ENCODE assay signal across 22 cellular contexts in genomic region chr9:35863583-35863982, GRCh38. TPM values are rescaled to one million over a fixed set of nuclear protein-coding genes. Genes with fewer than 3 reads are reported as not detected.
A peak's percentile ranks its signal among the peaks of the same experiment; 100 is the strongest.
DNase-seq lines count a peak whose midpoint lies in the region; ATAC-seq, FAIRE-seq and TF ChIP-seq lines count a peak whose summit lies in the region.
"Had no signal": no experiment of that assay in that cellular context is flagged by ENCODE, and none has a peak within 500 bp of the region (broad histone marks: within the 10 kb centered on the region; RNA-seq: fewer than 3 reads in every experiment).

No MANE protein-coding gene starts in this region.

- no peak overlapping the region for H3K4me3 ChIP-seq in K562
- H3K4me3 ChIP-seq: MG63 had no signal

- no peak for TF ChIP-seq RAD21 in K562 (CRISPR knock-in tag; conservative IDR thresholded peaks at IDR 0.05 in 1 of 2, IDR thresholded peaks at IDR 0.05 in 1 of 2)

- intact Hi-C loops in K562 (cut with micrococcal nuclease): no loop called here

- no peaks in the 10 kb centered on the region for H3K9me1 ChIP-seq in K562 (ENCODE audit: control insufficient read depth, insufficient read depth, low read length)

- no peak for TF ChIP-seq CTCF in K562 (IDR thresholded peaks at IDR 0.05 in 2 of 3, conservative IDR thresholded peaks at IDR 0.05 in 1 of 3; ENCODE audit: insufficient read depth in 2 of 3, low read depth in 1 of 3, low read length in 3 of 3)

- 0 out of 3 replicates have a peak, but pooled peaks have one; percentile 23 for ATAC-seq in K562
- ATAC-seq in HG03439 (IDR thresholded peaks at IDR 0.05; ENCODE audit: unreplicated experiment): no peak
- ATAC-seq: HCT116 had no signal

- no peaks in the 10 kb centered on the region for H3K79me2 ChIP-seq in K562 (ENCODE audit: control insufficient read depth, insufficient read depth, low read length)

- H3K4me2 ChIP-seq in K562 (ENCODE audit: insufficient read depth, low read length): no peak overlapping the region

- TF ChIP-seq EP300 in K562 (IDR thresholded peaks at IDR 0.05; ENCODE audit: low read length): no peak

- POLR2A ChIA-PET in K562 (lab: Yijun Ruan, JAX): no interaction called here

- H3K36me3 ChIP-seq in K562 (ENCODE audit: control insufficient read depth, insufficient read depth, low read length): no peaks in the 10 kb centered on the region
- H3K36me3 ChIP-seq: MG63 had no signal

- in situ Hi-C loops in K562 (cut with MboI): no loop called here

- no peak overlapping the region for H2AFZ ChIP-seq in K562 (ENCODE audit: low read depth, low read length)

- no TSS peak for BruUV-seq in K562 (replicated peaks; lab: Mats Ljungman, UMichigan)

- WGBS in K562 (ENCODE audit: insufficient coverage, low coverage, missing lambda C conversion rate): 1% methylated on average over 7 of the region's 8 CpGs

- TF ChIP-seq POLR2A in K562 (conservative IDR thresholded peaks at IDR 0.05): no peak

- H3K27ac ChIP-seq in K562 (ENCODE audit: extremely low read depth, low read depth, low read length): no peak overlapping the region
- H3K27ac ChIP-seq: 22Rv1 had no signal

- H3K9me3 ChIP-seq in K562 (replicated peaks; ENCODE audit: control insufficient read depth, insufficient read depth, low read depth, low read length): no peaks in the 10 kb centered on the region
- H3K9me3 ChIP-seq: MG63 had no signal

- CTCF ChIA-PET in K562 (lab: Yijun Ruan, JAX; ENCODE audit: low intra/inter-chr PET ratio): no interaction called here

- peak; percentile 21 for DNase-seq in NCI-H146 (lab: John Stamatoyannopoulos, UW)
- DNase-seq in NCI-H146 treated with DMSO at 0.1 percent for 48 hours (lab: John Stamatoyannopoulos, UW; ENCODE audit: unreplicated experiment): no peak
- peak; percentile 4 for DNase-seq in H4 (ENCODE audit: low spot score)
- no peak for DNase-seq in K562 (ENCODE audit: extremely low read depth in 1 of 4, low spot score in 3 of 4)
- peak; percentile 50 for DNase-seq in myocyte (ENCODE audit: low read depth)
- DNase-seq in cerebellar cortex (ENCODE audit: low spot score): no peak
- no peak for DNase-seq in NCI-H2081 treated with DMSO at 0.1 percent for 48 hours (lab: John Stamatoyannopoulos, UW)
- DNase-seq: DMS79 treated with DMSO at 0.1 percent for 48 hours, Kasumi-1, MG63, NCI-H1048, NCI-H1694, NCI-H510A, NCI-H82, OCI-M1, SIG-M5 had no signal

- no peaks in the 10 kb centered on the region for H4K20me1 ChIP-seq in K562 (replicated peaks; ENCODE audit: control insufficient read depth, insufficient read depth, low read length)

- no peaks in the 10 kb centered on the region for H3K4me1 ChIP-seq in K562 (replicated peaks in 1 of 2; ENCODE audit: control insufficient read depth in 2 of 2, insufficient read depth in 2 of 2, low read length in 2 of 2)

- H3K9ac ChIP-seq in K562 (ENCODE audit: insufficient read depth in 1 of 2, low read depth in 2 of 2, low read length in 2 of 2): no peak overlapping the region

- peaks cover 8 to 58% of the 10 kb centered on the region in 2 experiments; a peak in 4 of 5 replicates for H3K27me3 ChIP-seq in K562 (ENCODE audit: control insufficient read depth in 2 of 2, insufficient read depth in 2 of 2, low read length in 2 of 2)

- FAIRE-seq in K562 (lab: Jason Lieb, UNC): no peak

RNA-seq across cellular contexts. Expression of gene OR13J1, which starts 6.6 kb away (rescaled TPM):
- not detected in 2 replicates for total RNA-seq in H4 (2014; rRNA removed; shearing (Covaris generic))
- total RNA-seq in K562 (2011; cell fraction: chromatin; rRNA removed; ENCODE audit: low replicate concordance): not detected in 2 replicates
- not detected in 2 replicates for total RNA-seq in K562 (2011; cell fraction: nucleolus; rRNA removed)
- not detected in 2 replicates for total RNA-seq in K562 (2011; cell fraction: nucleoplasm; rRNA removed)
- total RNA-seq in K562 (2014; rRNA removed) (not detected in 2 replicates), K562 (2014; rRNA removed; fragmentation: Illumina TruSeq; extraction: Trizol) (not detected in 2 replicates), K562 (2015; rRNA removed; fragmentation: Illumina TruSeq; extraction: Trizol) (not detected in 2 replicates), K562 (2021) (not detected in 2 replicates), myocyte (not detected in 2 replicates)
- polyA plus RNA-seq in K562 (2011; rRNA removed) (not detected in 2 replicates), K562 (2014; fragmentation: Illumina TruSeq; extraction: Trizol) (not detected in 2 replicates), K562 (2014; fragmentation: Nextera tagmentation; extraction: Ambion mirVana) (not detected), K562 (2014; rRNA removed) (not detected in 2 replicates)
- polyA plus RNA-seq in K562 (2011; cell fraction: cytosol; rRNA removed): not detected in 2 replicates
- polyA plus RNA-seq in K562 (2011; cell fraction: nucleus; rRNA removed): not detected in 2 replicates
- polyA plus RNA-seq in K562 (2012): not detected in 2 replicates
- polyA minus RNA-seq in K562 (2011; rRNA and poly(A)+ RNA removed): not detected in 2 replicates
- polyA minus RNA-seq in K562 (2011; cell fraction: cytosol; rRNA and poly(A)+ RNA removed): not detected in 2 replicates
- not detected in 2 replicates for polyA minus RNA-seq in K562 (2011; cell fraction: nucleus; rRNA and poly(A)+ RNA removed)
- polyA plus RNA-seq in myocyte (2012): not detected
- total RNA-seq: G401, HT-29 had no signal
- polyA plus RNA-seq: CD14-positive monocyte had no signal

RNA-seq across cellular contexts. Expression of gene TMEM8B, which starts 34.6 kb away (rescaled TPM):
- total RNA-seq in H4 (2014; rRNA removed; shearing (Covaris generic)): 2.1 and 4.2 TPM in 2 replicates
- 4.3 and 4.9 TPM in 2 replicates for total RNA-seq in K562 (2011; cell fraction: chromatin; rRNA removed; ENCODE audit: low replicate concordance)
- 3.8 TPM in 2 replicates for total RNA-seq in K562 (2011; cell fraction: nucleolus; rRNA removed)
- total RNA-seq in K562 (2011; cell fraction: nucleoplasm; rRNA removed): 5.6 and 7.4 TPM in 2 replicates
- total RNA-seq in K562 (2014; rRNA removed): 0.57 and 1.1 TPM in 2 replicates
- 0.11 and 0.19 TPM in 2 replicates for total RNA-seq in K562 (2014; rRNA removed; fragmentation: Illumina TruSeq; extraction: Trizol)
- total RNA-seq in K562 (2015; rRNA removed; fragmentation: Illumina TruSeq; extraction: Trizol): 0.36 and 0.38 TPM in 2 replicates
- total RNA-seq in K562 (2021): 1.3 and 2.2 TPM in 2 replicates
- 1.2 and 3.6 TPM in 2 replicates for polyA plus RNA-seq in K562 (2011; rRNA removed)
- 3.2 and 3.7 TPM in 2 replicates for polyA plus RNA-seq in K562 (2011; cell fraction: cytosol; rRNA removed)
- polyA plus RNA-seq in K562 (2011; cell fraction: nucleus; rRNA removed): 9.9 and 15.1 TPM in 2 replicates
- 1.8 and 6.2 TPM in 2 replicates for polyA plus RNA-seq in K562 (2012)
- polyA plus RNA-seq in K562 (2014; fragmentation: Illumina TruSeq; extraction: Trizol): 1.1 and 1.7 TPM in 2 replicates
- under 1 TPM; 0.01 to 0.06 TPM for polyA plus RNA-seq in K562 (2014; fragmentation: Nextera tagmentation; extraction: Ambion mirVana)
- 1.6 TPM in 2 replicates for polyA plus RNA-seq in K562 (2014; rRNA removed)
- polyA minus RNA-seq in K562 (2011; rRNA and poly(A)+ RNA removed): 0.56 and 1.6 TPM in 2 replicates
- 1.3 and 4.6 TPM in 2 replicates for polyA minus RNA-seq in K562 (2011; cell fraction: cytosol; rRNA and poly(A)+ RNA removed)
- polyA minus RNA-seq in K562 (2011; cell fraction: nucleus; rRNA and poly(A)+ RNA removed): 2.7 and 3.1 TPM in 2 replicates
- total RNA-seq in myocyte: 6.8 and 8.8 TPM in 2 replicates
- 21.2 TPM for polyA plus RNA-seq in myocyte (2012)

RNA-seq across cellular contexts. Expression of gene FAM221B, which starts 35.1 kb away (rescaled TPM):
- total RNA-seq in H4 (2014; rRNA removed; shearing (Covaris generic)): not detected in 2 replicates
- total RNA-seq in K562 (2011; cell fraction: chromatin; rRNA removed; ENCODE audit: low replicate concordance): not detected in 2 replicates
- total RNA-seq in K562 (2011; cell fraction: nucleolus; rRNA removed): not detected in 2 replicates
- total RNA-seq in K562 (2011; cell fraction: nucleoplasm; rRNA removed): not detected in 2 replicates
- total RNA-seq in K562 (2014; rRNA removed) (not detected in 2 replicates), K562 (2014; rRNA removed; fragmentation: Illumina TruSeq; extraction: Trizol) (not detected in 2 replicates), K562 (2015; rRNA removed; fragmentation: Illumina TruSeq; extraction: Trizol) (not detected in 2 replicates), K562 (2021) (not detected in 2 replicates), myocyte (not detected in 2 replicates)
- polyA plus RNA-seq in K562 (2011; rRNA removed) (not detected in 2 replicates), K562 (2014; fragmentation: Illumina TruSeq; extraction: Trizol) (not detected in 2 replicates), K562 (2014; fragmentation: Nextera tagmentation; extraction: Ambion mirVana) (under 1 TPM in 1 of 2 experiments, not detected in 1; 0.01 TPM), K562 (2014; rRNA removed) (not detected in 2 replicates)
- not detected in 2 replicates for polyA plus RNA-seq in K562 (2011; cell fraction: cytosol; rRNA removed)
- not detected in 2 replicates for polyA plus RNA-seq in K562 (2011; cell fraction: nucleus; rRNA removed)
- polyA plus RNA-seq in K562 (2012): 0.04 and 0.05 TPM in 2 replicates
- not detected in 2 replicates for polyA minus RNA-seq in K562 (2011; rRNA and poly(A)+ RNA removed)
- polyA minus RNA-seq in K562 (2011; cell fraction: cytosol; rRNA and poly(A)+ RNA removed): not detected in 2 replicates
- not detected in 2 replicates for polyA minus RNA-seq in K562 (2011; cell fraction: nucleus; rRNA and poly(A)+ RNA removed)
- 0.13 TPM for polyA plus RNA-seq in myocyte (2012)
- total RNA-seq: G401 had no signal

RNA-seq across cellular contexts. Expression of gene HRCT1, which starts 42.4 kb away (rescaled TPM):
- 0.41 TPM in 1 of 2 replicates, not detected in the other for total RNA-seq in H4 (2014; rRNA removed; shearing (Covaris generic))
- total RNA-seq in K562 (2011; cell fraction: chromatin; rRNA removed; ENCODE audit: low replicate concordance): 0.35 TPM in 1 of 2 replicates, not detected in the other
- total RNA-seq in K562 (2011; cell fraction: nucleolus; rRNA removed): not detected in 2 replicates
- total RNA-seq in K562 (2011; cell fraction: nucleoplasm; rRNA removed): not detected in 2 replicates
- total RNA-seq in K562 (2014; rRNA removed) (not detected in 2 replicates), K562 (2014; rRNA removed; fragmentation: Illumina TruSeq; extraction: Trizol) (not detected in 2 replicates), K562 (2015; rRNA removed; fragmentation: Illumina TruSeq; extraction: Trizol) (not detected in 2 replicates), K562 (2021) (not detected in 2 replicates), myocyte (0.37 and 1.5 TPM in 2 replicates)
- polyA plus RNA-seq in K562 (2011; rRNA removed) (0.08 and 0.40 TPM in 2 replicates), K562 (2014; fragmentation: Illumina TruSeq; extraction: Trizol) (not detected in 2 replicates), K562 (2014; fragmentation: Nextera tagmentation; extraction: Ambion mirVana) (not detected), K562 (2014; rRNA removed) (not detected in 2 replicates)
- polyA plus RNA-seq in K562 (2011; cell fraction: cytosol; rRNA removed): 0.07 and 0.27 TPM in 2 replicates
- polyA plus RNA-seq in K562 (2011; cell fraction: nucleus; rRNA removed): 0.28 TPM in 1 of 2 replicates, not detected in the other
- not detected in 2 replicates for polyA plus RNA-seq in K562 (2012)
- not detected in 2 replicates for polyA minus RNA-seq in K562 (2011; rRNA and poly(A)+ RNA removed)
- polyA minus RNA-seq in K562 (2011; cell fraction: cytosol; rRNA and poly(A)+ RNA removed): not detected in 2 replicates
- 0.33 TPM in 1 of 2 replicates, not detected in the other for polyA minus RNA-seq in K562 (2011; cell fraction: nucleus; rRNA and poly(A)+ RNA removed)
- 2.8 TPM for polyA plus RNA-seq in myocyte (2012)
- total RNA-seq: G401 had no signal
- polyA plus RNA-seq: CD14-positive monocyte had no signal

RNA-seq across cellular contexts. Expression of gene SPAAR, which starts 45.7 kb away (rescaled TPM):
- 0.12 and 0.27 TPM in 2 replicates for total RNA-seq in H4 (2014; rRNA removed; shearing (Covaris generic))
- total RNA-seq in K562 (2011; cell fraction: chromatin; rRNA removed; ENCODE audit: low replicate concordance): not detected in 2 replicates
- not detected in 2 replicates for total RNA-seq in K562 (2011; cell fraction: nucleolus; rRNA removed)
- total RNA-seq in K562 (2011; cell fraction: nucleoplasm; rRNA removed): not detected in 2 replicates
- total RNA-seq in K562 (2014; rRNA removed): not detected in 2 replicates
- not detected in 2 replicates for total RNA-seq in K562 (2014; rRNA removed; fragmentation: Illumina TruSeq; extraction: Trizol)
- not detected in 2 replicates for total RNA-seq in K562 (2015; rRNA removed; fragmentation: Illumina TruSeq; extraction: Trizol)
- not detected in 2 replicates for total RNA-seq in K562 (2021)
- not detected in 2 replicates for polyA plus RNA-seq in K562 (2011; rRNA removed)
- polyA plus RNA-seq in K562 (2011; cell fraction: cytosol; rRNA removed): not detected in 2 replicates
- not detected in 2 replicates for polyA plus RNA-seq in K562 (2011; cell fraction: nucleus; rRNA removed)
- polyA plus RNA-seq in K562 (2012): not detected in 2 replicates
- polyA plus RNA-seq in K562 (2014; fragmentation: Illumina TruSeq; extraction: Trizol): not detected in 2 replicates
- polyA plus RNA-seq in K562 (2014; fragmentation: Nextera tagmentation; extraction: Ambion mirVana): not detected
- polyA plus RNA-seq in K562 (2014; rRNA removed): not detected in 2 replicates
- polyA minus RNA-seq in K562 (2011; rRNA and poly(A)+ RNA removed): 0.15 TPM in 1 of 2 replicates, not detected in the other
- polyA minus RNA-seq in K562 (2011; cell fraction: cytosol; rRNA and poly(A)+ RNA removed): not detected in 2 replicates
- not detected in 2 replicates for polyA minus RNA-seq in K562 (2011; cell fraction: nucleus; rRNA and poly(A)+ RNA removed)
- total RNA-seq in myocyte: not detected in 2 replicates
- polyA plus RNA-seq in myocyte (2012): 0.29 TPM
- polyA plus RNA-seq: CD14-positive monocyte had no signal

Comparison
In these comparisons a context has a peak if more than half of its experiments do, and no peak if none do; other contexts are left out.
1. DNase-seq: peak in NCI-H146 (single experiment), H4 (single experiment) and myocyte (single experiment); none in NCI-H146 treated with DMSO at 0.1 percent for 48 hours (single experiment), K562 (0 of 4), cerebellar cortex (single experiment) and NCI-H2081 treated with DMSO at 0.1 percent for 48 hours (single experiment).